Comparison of ENCODE assay signal across 1 cellular context in the genomic region with DNA sequence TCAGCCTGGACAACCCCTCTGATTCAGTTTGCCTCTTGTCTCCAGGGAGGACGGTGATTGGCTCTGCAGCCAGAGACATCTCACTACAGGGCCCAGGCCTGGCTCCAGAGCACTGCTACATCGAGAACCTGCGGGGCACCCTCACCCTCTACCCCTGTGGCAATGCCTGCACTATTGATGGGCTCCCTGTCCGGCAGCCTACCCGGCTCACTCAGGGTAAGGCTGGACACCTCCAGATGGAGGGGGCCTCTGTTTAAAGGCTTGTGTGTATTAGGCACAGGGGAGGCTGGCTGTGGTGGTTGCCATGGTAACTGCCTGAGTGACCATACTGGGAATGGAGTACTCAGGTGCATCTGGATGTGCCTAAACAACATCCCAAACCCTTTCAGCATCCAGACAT.
TF ChIP-seq lines count a peak whose summit lies in the region.

No MANE protein-coding gene starts in this region.

TF ChIP-seq in SK-N-SH treated with all-trans-retinoic acid at 6 μM for 48 hours, 23 proteins besides CTCF, POLR2A, EP300 and RAD21:
- TF ChIP-seq ZC3H10 (CRISPR knock-in tag; IDR thresholded peaks at IDR 0.05): no peak
- no peak for TF ChIP-seq GLIS3 (CRISPR knock-in tag; IDR thresholded peaks at IDR 0.05)
- TF ChIP-seq ZFP30 (CRISPR knock-in tag; IDR thresholded peaks at IDR 0.05): no peak
- TF ChIP-seq, protein P1, sequence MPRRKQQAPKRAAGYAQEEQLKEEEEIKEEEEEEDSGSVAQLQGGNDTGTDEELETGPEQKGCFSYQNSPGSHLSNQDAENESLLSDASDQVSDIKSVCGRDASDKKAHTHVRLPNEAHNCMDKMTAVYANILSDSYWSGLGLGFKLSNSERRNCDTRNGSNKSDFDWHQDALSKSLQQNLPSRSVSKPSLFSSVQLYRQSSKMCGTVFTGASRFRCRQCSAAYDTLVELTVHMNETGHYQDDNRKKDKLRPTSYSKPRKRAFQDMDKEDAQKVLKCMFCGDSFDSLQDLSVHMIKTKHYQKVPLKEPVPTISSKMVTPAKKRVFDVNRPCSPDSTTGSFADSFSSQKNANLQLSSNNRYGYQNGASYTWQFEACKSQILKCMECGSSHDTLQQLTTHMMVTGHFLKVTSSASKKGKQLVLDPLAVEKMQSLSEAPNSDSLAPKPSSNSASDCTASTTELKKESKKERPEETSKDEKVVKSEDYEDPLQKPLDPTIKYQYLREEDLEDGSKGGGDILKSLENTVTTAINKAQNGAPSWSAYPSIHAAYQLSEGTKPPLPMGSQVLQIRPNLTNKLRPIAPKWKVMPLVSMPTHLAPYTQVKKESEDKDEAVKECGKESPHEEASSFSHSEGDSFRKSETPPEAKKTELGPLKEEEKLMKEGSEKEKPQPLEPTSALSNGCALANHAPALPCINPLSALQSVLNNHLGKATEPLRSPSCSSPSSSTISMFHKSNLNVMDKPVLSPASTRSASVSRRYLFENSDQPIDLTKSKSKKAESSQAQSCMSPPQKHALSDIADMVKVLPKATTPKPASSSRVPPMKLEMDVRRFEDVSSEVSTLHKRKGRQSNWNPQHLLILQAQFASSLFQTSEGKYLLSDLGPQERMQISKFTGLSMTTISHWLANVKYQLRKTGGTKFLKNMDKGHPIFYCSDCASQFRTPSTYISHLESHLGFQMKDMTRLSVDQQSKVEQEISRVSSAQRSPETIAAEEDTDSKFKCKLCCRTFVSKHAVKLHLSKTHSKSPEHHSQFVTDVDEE (CRISPR knock-in tag; IDR thresholded peaks at IDR 0.05): no peak
- no peak for TF ChIP-seq ARNTL (CRISPR knock-in tag; IDR thresholded peaks at IDR 0.05; ENCODE audit: borderline replicate concordance, low read depth)
- no peak for TF ChIP-seq ZNF565 (CRISPR knock-in tag; conservative IDR thresholded peaks at IDR 0.05; ENCODE audit: low read depth)
- no peak for TF ChIP-seq BACH2 (CRISPR knock-in tag; IDR thresholded peaks at IDR 0.05; ENCODE audit: borderline replicate concordance)
- TF ChIP-seq TCF4 (CRISPR knock-in tag; IDR thresholded peaks at IDR 0.05; ENCODE audit: borderline replicate concordance): no peak
- no peak for TF ChIP-seq SNAI2 (CRISPR knock-in tag; IDR thresholded peaks at IDR 0.05)
- TF ChIP-seq ESRRG (CRISPR knock-in tag; IDR thresholded peaks at IDR 0.05): no peak
- TF ChIP-seq OSR1 (CRISPR knock-in tag; IDR thresholded peaks at IDR 0.05): no peak
